In genomic region chr7:102992820-102993531, GRCh38 we compare ENCODE assay signal across 9 cellular contexts.
DNase-seq lines count a peak whose midpoint lies in the region; ATAC-seq, FAIRE-seq and TF ChIP-seq lines count a peak whose summit lies in the region.
"Had no signal": no experiment of that assay in that cellular context is flagged by ENCODE, and none has a peak within 500 bp of the region (broad histone marks: within the 10 kb centered on the region; RNA-seq: fewer than 3 reads in every experiment).

No MANE protein-coding gene starts in this region.

- no peaks in the 10 kb centered on the region for H3K27me3 Mint-ChIP-seq in HFFc6 (ENCODE audit: insufficient read depth)
- no peaks in the 10 kb centered on the region for H3K27me3 Mint-ChIP-seq in astrocyte (ENCODE audit: low read depth, unreplicated experiment)

- H3K4me2 ChIP-seq in astrocyte (ENCODE audit: low read length) = peak overlapping the region; percentile 69

- H3K4me3 Mint-ChIP-seq in HFFc6 (no peak overlapping the region; the same call in 1 of the 2 replicates), astrocyte (ENCODE audit: unreplicated experiment) (no peak overlapping the region)
- no peak overlapping the region for H3K4me3 Mint-ChIP-seq in stimulated activated effector memory CD8-positive, alpha-beta T cell treated with anti-CD3 and anti-CD28 coated beads, Interleukin-12 subunit alpha, Interleukin-12 subunit beta, amount 100 ng/mL, for 72 hours

- no peaks in the 10 kb centered on the region for H3K36me3 Mint-ChIP-seq in HFFc6 (ENCODE audit: low read depth)
- no peaks in the 10 kb centered on the region for H3K36me3 Mint-ChIP-seq in astrocyte (ENCODE audit: low read depth, unreplicated experiment)
- no peaks in the 10 kb centered on the region for H3K36me3 Mint-ChIP-seq in stimulated activated effector memory CD8-positive, alpha-beta T cell treated with anti-CD3 and anti-CD28 coated beads, Interleukin-12 subunit alpha, Interleukin-12 subunit beta, amount 100 ng/mL, for 72 hours

- TF ChIP-seq CTCF in HFFc6 (IDR thresholded peaks at IDR 0.05) = no peak
- no peak for TF ChIP-seq CTCF in astrocyte (IDR thresholded peaks at IDR 0.05; ENCODE audit: insufficient read depth, low read depth, low read length)
- TF ChIP-seq CTCF in tibial artery (IDR thresholded peaks at IDR 0.05) = no peak

- no peaks in the 10 kb centered on the region for H3K27me3 ChIP-seq in astrocyte (ENCODE audit: insufficient read depth, low read length)
- no peaks in the 10 kb centered on the region for H3K27me3 ChIP-seq in tibial artery
- H3K27me3 ChIP-seq in HAP-1 (ENCODE audit: low read depth) = no peaks in the 10 kb centered on the region

- FAIRE-seq in astrocyte (lab: Jason Lieb, UNC) (peak; percentile 54), islet of Langerhans (lab: Jason Lieb, UNC) (peak; percentile 69)

- ATAC-seq in GM18498 (IDR thresholded peaks at IDR 0.05; ENCODE audit: unreplicated experiment) = no peak
- no peak for ATAC-seq in stimulated activated effector memory CD8-positive, alpha-beta T cell treated with anti-CD3 and anti-CD28 coated beads, Interleukin-12 subunit alpha, Interleukin-12 subunit beta, amount 100 ng/mL, for 72 hours
- no peak for ATAC-seq in HG03460 (IDR thresholded peaks at IDR 0.05; ENCODE audit: unreplicated experiment)

- H3K36me3 ChIP-seq in astrocyte (ENCODE audit: insufficient read depth, low read length) (no peaks in the 10 kb centered on the region), tibial artery (no peaks in the 10 kb centered on the region), HAP-1 (replicated peaks) (no peaks in the 10 kb centered on the region)

- H3K9me3 ChIP-seq in astrocyte (ENCODE audit: insufficient read depth, low read depth, low read length) = no peaks in the 10 kb centered on the region
- no peaks in the 10 kb centered on the region for H3K9me3 ChIP-seq in tibial artery
- peaks cover 4% of the 10 kb centered on the region; the same call in 1 of the 2 replicates for H3K9me3 ChIP-seq in HAP-1

- H3K4me3 ChIP-seq in astrocyte (ENCODE audit: insufficient read depth, low read depth, low read length) = no peak overlapping the region
- H3K4me3 ChIP-seq in tibial artery = no peak overlapping the region
- H3K4me3 ChIP-seq in HAP-1 = no peak overlapping the region

- H3K4me1 ChIP-seq in astrocyte (ENCODE audit: insufficient read depth, low read length) (peaks cover 36% of the 10 kb centered on the region), tibial artery (peaks cover 0 to 67% (median 33%) of the 10 kb centered on the region in 4 donors), HAP-1 (no peaks in the 10 kb centered on the region)

- no peaks in the 10 kb centered on the region for H3K9me3 Mint-ChIP-seq in HFFc6
- H3K9me3 Mint-ChIP-seq in astrocyte (ENCODE audit: unreplicated experiment) = peaks cover 6% of the 10 kb centered on the region
- H3K9me3 Mint-ChIP-seq in stimulated activated effector memory CD8-positive, alpha-beta T cell treated with anti-CD3 and anti-CD28 coated beads, Interleukin-12 subunit alpha, Interleukin-12 subunit beta, amount 100 ng/mL, for 72 hours = no peaks in the 10 kb centered on the region

- peak overlapping the region; percentile 76 for H3K9ac ChIP-seq in astrocyte (ENCODE audit: low read length)

- H2AFZ ChIP-seq in astrocyte (ENCODE audit: low read depth, low read length) = no peak overlapping the region

- DNase-seq in HFFc6 (peak; percentile 58), astrocyte (ENCODE audit: low read depth) (peak; percentile 98), tibial artery (no peak), HAP-1 (ENCODE audit: low spot score in 2 of 2) (no peak)
- DNase-seq in stimulated activated effector memory CD8-positive, alpha-beta T cell treated with anti-CD3 and anti-CD28 coated beads, Interleukin-12 subunit alpha, Interleukin-12 subunit beta, amount 100 ng/mL, for 72 hours (ENCODE audit: low spot score in 2 of 2) = no peak
- DNase-seq: activated CD8-positive, alpha-beta memory T cell treated with anti-CD3 and anti-CD28 coated beads, Interleukin-2, amount 50 U/mL, for 48 hours had no signal

- no peaks in the 10 kb centered on the region for H3K79me2 ChIP-seq in astrocyte (ENCODE audit: insufficient read depth, low read length)

- peaks cover 5% of the 10 kb centered on the region; the same call in 1 of the 2 replicates for H3K4me1 Mint-ChIP-seq in HFFc6 (ENCODE audit: low read depth)
- peaks cover 15% of the 10 kb centered on the region for H3K4me1 Mint-ChIP-seq in astrocyte (ENCODE audit: low read depth, unreplicated experiment)
- no peaks in the 10 kb centered on the region for H3K4me1 Mint-ChIP-seq in stimulated activated effector memory CD8-positive, alpha-beta T cell treated with anti-CD3 and anti-CD28 coated beads, Interleukin-12 subunit alpha, Interleukin-12 subunit beta, amount 100 ng/mL, for 72 hours

- in situ Hi-C loops in HAP-1 (cut with MboI; ENCODE audit: low sequenced_read_pairs) = no loop called here

- H3K27ac ChIP-seq in astrocyte (ENCODE audit: low read depth, low read length) = peak overlapping the region; percentile 97
- peak overlapping the region; percentile 69 to 79 for H3K27ac ChIP-seq in tibial artery

- intact Hi-C loops in tibial artery (cut with DNase I; ENCODE audit: low total_unique reads) = no loop called here

- no peaks in the 10 kb centered on the region for H4K20me1 ChIP-seq in astrocyte (ENCODE audit: insufficient read depth, low read length)

- H3K27ac Mint-ChIP-seq in HFFc6 (no peak overlapping the region), astrocyte (ENCODE audit: unreplicated experiment) (no peak overlapping the region)
- no peak overlapping the region for H3K27ac Mint-ChIP-seq in stimulated activated effector memory CD8-positive, alpha-beta T cell treated with anti-CD3 and anti-CD28 coated beads, Interleukin-12 subunit alpha, Interleukin-12 subunit beta, amount 100 ng/mL, for 72 hours

Comparison
In these comparisons a context has a peak if more than half of its experiments do, and no peak if none do; other contexts are left out.
1. DNase-seq: peak in HFFc6 (single experiment) and astrocyte (single experiment); none in tibial artery (0 of 2), stimulated activated effector memory CD8-positive, alpha-beta T cell treated with anti-CD3 and anti-CD28 coated beads, Interleukin-12 subunit alpha, Interleukin-12 subunit beta, amount 100 ng/mL, for 72 hours (0 of 2) and HAP-1 (0 of 2).